18 cellular contexts compared by ENCODE assay signal in the genomic region with DNA sequence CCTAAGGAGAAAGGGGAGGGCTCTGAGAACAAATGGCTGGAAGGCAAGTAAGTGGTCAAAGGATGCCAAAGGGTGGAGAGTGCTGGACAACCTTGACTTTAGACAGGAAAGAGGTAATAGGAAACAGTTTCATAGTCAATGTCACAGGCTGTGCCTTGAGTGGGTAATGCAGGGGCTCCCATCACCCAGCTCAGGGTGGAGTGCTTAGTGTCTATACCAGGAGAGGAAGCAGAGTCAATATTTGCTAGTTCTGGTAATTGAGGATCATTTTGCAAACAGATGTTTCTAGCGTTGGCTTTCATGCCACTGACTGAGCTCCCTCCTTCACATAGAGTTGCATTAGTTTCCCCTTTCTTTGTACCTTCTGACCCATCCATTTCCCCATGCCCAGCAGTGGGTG.
DNase-seq lines count a peak whose midpoint lies in the region; FAIRE-seq lines count a peak whose summit lies in the region.
"Had no signal": no experiment of that assay in that cellular context is flagged by ENCODE, and none has a peak within 500 bp of the region (broad histone marks: within the 10 kb centered on the region; RNA-seq: fewer than 3 reads in every experiment).

No MANE protein-coding gene starts in this region.

- DNase-seq in DMS153 treated with DMSO at 0.1 percent for 48 hours (lab: John Stamatoyannopoulos, UW; ENCODE audit: unreplicated experiment) (peak; percentile 74), NCI-H1092 treated with DMSO at 0.1 percent for 48 hours (lab: John Stamatoyannopoulos, UW) (peak; percentile 91), NCI-H345 (lab: John Stamatoyannopoulos, UW) (peak; percentile 78), SHP77 treated with DMSO at 0.1 percent for 48 hours (lab: John Stamatoyannopoulos, UW) (peak; percentile 90), D341Med (ENCODE audit: low spot score) (no peak), RCC 7860 (ENCODE audit: low spot score) (no peak), kidney glomerular epithelial cell (lab: John Stamatoyannopoulos, UW) (no peak), GM19239 (ENCODE audit: insufficient read length, low spot score) (no peak)
- DNase-seq: Calu3, GF-D8, HFFc6, KG1, NCI-H187 treated with DMSO at 0.1 percent for 48 hours, OCI-M1 had no signal

- FAIRE-seq in RCC 7860 (lab: Jason Lieb, UNC) = no peak
- no peak for FAIRE-seq in GM19239 (lab: Jason Lieb, UNC)
- FAIRE-seq: GM12892, H54, HepG2, TTC549 had no signal

Comparison
In these comparisons a context has a peak if more than half of its experiments do, and no peak if none do; other contexts are left out.
1. DNase-seq: peak in DMS153 treated with DMSO at 0.1 percent for 48 hours (single experiment), NCI-H1092 treated with DMSO at 0.1 percent for 48 hours (single experiment), NCI-H345 (single experiment) and SHP77 treated with DMSO at 0.1 percent for 48 hours (single experiment); none in D341Med (single experiment), RCC 7860 (single experiment), kidney glomerular epithelial cell (single experiment) and GM19239 (single experiment).